Comparison of ENCODE assay signal across 19 cellular contexts in the genomic region with DNA sequence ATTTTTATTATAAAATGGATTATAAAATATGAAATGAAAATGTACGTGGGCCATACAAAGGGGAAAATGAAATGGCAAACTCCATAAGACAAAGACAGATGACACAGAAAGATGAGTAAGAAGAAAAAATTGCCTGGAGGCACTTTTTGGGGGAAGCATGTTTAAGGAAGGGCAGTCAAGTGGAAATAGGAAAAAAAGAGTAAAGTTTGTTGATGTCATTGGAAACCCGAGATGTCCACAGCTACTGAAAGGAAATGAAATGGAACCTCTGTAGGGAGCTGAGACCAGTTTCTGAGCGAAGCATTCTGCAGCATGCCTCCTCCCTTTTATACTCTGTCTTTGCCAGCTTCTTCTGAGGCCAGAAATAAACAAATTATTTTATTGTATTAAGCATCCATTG.
DNase-seq lines count a peak whose midpoint lies in the region; ATAC-seq, FAIRE-seq and TF ChIP-seq lines count a peak whose summit lies in the region.
"Had no signal": no experiment of that assay in that cellular context is flagged by ENCODE, and none has a peak within 500 bp of the region (broad histone marks: within the 10 kb centered on the region; RNA-seq: fewer than 3 reads in every experiment).

No MANE protein-coding gene starts in this region.

- no peak overlapping the region for H2BK20ac ChIP-seq in IMR-90 (ENCODE audit: low read depth, low read length)

- no peak overlapping the region for H3K4me2 ChIP-seq in IMR-90 (ENCODE audit: low read depth, low read length)
- H3K4me2 ChIP-seq in keratinocyte (ENCODE audit: control insufficient read depth, extremely low read depth, insufficient read depth, low read depth, low read length) = peak overlapping the region; percentile 25

- H3K79me1 ChIP-seq in IMR-90 (ENCODE audit: low read depth in 1 of 2, low read length in 2 of 2) = no peaks in the 10 kb centered on the region; a peak in 1 of 4 replicates

- intact Hi-C loops in IMR-90 (cut with micrococcal nuclease) = no loop called here
- intact Hi-C loops in ovary (cut with DNase I) = no loop called here

- TF ChIP-seq CTCF in AG09319 (IDR thresholded peaks at IDR 0.05; ENCODE audit: low read depth, low read length) (no peak), IMR-90 (conservative IDR thresholded peaks at IDR 0.05; ENCODE audit: low read depth, low read length) (no peak), keratinocyte (optimal IDR thresholded peaks at IDR 0.05 in 1 of 3, IDR thresholded peaks at IDR 0.05 in 1 of 3, conservative IDR thresholded peaks at IDR 0.05 in 1 of 3; ENCODE audit: extremely low read depth in 1 of 3, insufficient read depth in 2 of 3, low read length in 3 of 3) (no peak), ovary (IDR thresholded peaks at IDR 0.05) (no peak)

- no peak overlapping the region for H3K56ac ChIP-seq in IMR-90 (ENCODE audit: extremely low read depth, insufficient read depth, low read length)

- H3K9me3 ChIP-seq in IMR-90 (ENCODE audit: control insufficient read depth, insufficient read depth, low read length) (no peaks in the 10 kb centered on the region), adipocyte (ENCODE audit: control insufficient read depth, low read length) (no peaks in the 10 kb centered on the region), keratinocyte (ENCODE audit: control insufficient read depth, low read depth, low read length) (no peaks in the 10 kb centered on the region), ovary (no peaks in the 10 kb centered on the region)
- H3K9me3 ChIP-seq: upper lobe of right lung had no signal

- 100% methylated on average over 1 of the region's 3 CpGs; no CpG with 5 or more reads in 1 of the 2 experiments for WGBS in IMR-90 (ENCODE audit: extremely low coverage in 2 of 2, insufficient read length in 1 of 2), 2 experiments
- WGBS in ovary, 3 donors = 93 to 96% (median 96%) methylated on average over 3 of the region's 3 CpGs

- H2AK5ac ChIP-seq in IMR-90 (ENCODE audit: low read depth, low read length) = no peak overlapping the region

- peak; percentile 55 for FAIRE-seq in keratinocyte (lab: Jason Lieb, UNC)
- FAIRE-seq: GM12892, TTC549 had no signal

- no peak overlapping the region for H3K23ac ChIP-seq in IMR-90 (ENCODE audit: low read depth, low read length)

- H4K20me1 ChIP-seq in IMR-90 (ENCODE audit: insufficient read depth, low read length) (no peaks in the 10 kb centered on the region), keratinocyte (ENCODE audit: control insufficient read depth, extremely low read depth, insufficient read depth, low read length) (no peaks in the 10 kb centered on the region)

- no peak overlapping the region for H2BK15ac ChIP-seq in IMR-90 (ENCODE audit: low read depth, low read length)

- no peak overlapping the region for H3K18ac ChIP-seq in IMR-90 (ENCODE audit: low read depth, low read length)

- H3K9me1 ChIP-seq in IMR-90 (ENCODE audit: insufficient read depth, low read length) = no peaks in the 10 kb centered on the region
- H3K9me1 ChIP-seq in keratinocyte (ENCODE audit: control insufficient read depth, extremely low read depth, insufficient read depth, low read length) = no peaks in the 10 kb centered on the region

- ATAC-seq in IMR-90 (ENCODE audit: low read depth) (peak; percentile 51), HG03280 (IDR thresholded peaks at IDR 0.05; ENCODE audit: unreplicated experiment) (no peak)
- ATAC-seq: activated CD8-positive, alpha-beta T cell treated with anti-CD3 and anti-CD28 coated beads, Interleukin-2, amount 10 ng/mL, durations not matched to agents 7 days and 5 days; upper lobe of right lung had no signal

- H4K91ac ChIP-seq in IMR-90 (ENCODE audit: insufficient read depth, low read depth, low read length) = no peak overlapping the region

- H4K8ac ChIP-seq in IMR-90 (ENCODE audit: low read depth in 2 of 2, low read length in 2 of 2) = no peak overlapping the region

- POLR2A ChIA-PET in IMR-90 (lab: Charles Lee; ENCODE audit: unreplicated experiment) = no interaction called here

- H3K79me2 ChIP-seq in keratinocyte (ENCODE audit: control insufficient read depth, insufficient read depth, low read length) = no peaks in the 10 kb centered on the region

- TF ChIP-seq POLR2A in IMR-90 (IDR thresholded peaks at IDR 0.05; ENCODE audit: low read depth, low read length) (no peak), ovary (IDR thresholded peaks at IDR 0.05) (no peak)

- no peak for TF ChIP-seq RAD21 in IMR-90 (IDR thresholded peaks at IDR 0.05; ENCODE audit: low read length)

- in situ Hi-C loops in IMR-90 (cut with MboI; ENCODE audit: low sequenced_read_pairs) = no loop called here

- no TSS peak for BruUV-seq in IMR-90 (replicated peaks; lab: Mats Ljungman, UMichigan)

- no peak overlapping the region for H2BK5ac ChIP-seq in IMR-90 (ENCODE audit: low read depth, low read length, poor library complexity, severe bottlenecking)

- H3K9ac ChIP-seq in IMR-90 (ENCODE audit: low read depth, low read length) = no peak overlapping the region
- no peak overlapping the region for H3K9ac ChIP-seq in adipocyte (ENCODE audit: low read length)
- H3K9ac ChIP-seq in keratinocyte (ENCODE audit: control insufficient read depth, extremely low read depth, insufficient read depth, low read length) = no peak overlapping the region

- H3K4me3 ChIP-seq in IMR-90 (ENCODE audit: insufficient read depth, low read depth, low read length) (no peak overlapping the region), adipocyte (ENCODE audit: low read length) (no peak overlapping the region), keratinocyte (ENCODE audit: control insufficient read depth in 2 of 3, extremely low read depth in 1 of 3, insufficient read depth in 2 of 3, low read depth in 1 of 3, low read length in 3 of 3) (no peak overlapping the region), ovary (no peak overlapping the region)
- H3K4me3 ChIP-seq: upper lobe of right lung had no signal

- H3K27me3 ChIP-seq in IMR-90 (ENCODE audit: control insufficient read depth, insufficient read depth, low read length) (no peaks in the 10 kb centered on the region), adipocyte (replicated peaks; ENCODE audit: control insufficient read depth, insufficient read depth, low read length) (no peaks in the 10 kb centered on the region), keratinocyte (ENCODE audit: control insufficient read depth, extremely low read depth, insufficient read depth, low read length) (no peaks in the 10 kb centered on the region), ovary (no peaks in the 10 kb centered on the region)
- H3K27me3 ChIP-seq: upper lobe of right lung had no signal

- H2AFZ ChIP-seq in IMR-90 (replicated peaks; ENCODE audit: low read length, poor library complexity) = no peak overlapping the region
- no peak overlapping the region for H2AFZ ChIP-seq in keratinocyte (ENCODE audit: control insufficient read depth, low read length)

- DNase-seq in AG09319 (ENCODE audit: extremely low read depth, low read depth) (peak; percentile 56), IMR-90 (peak; percentile 55), adipocyte (ENCODE audit: low read depth) (peak; percentile 76), keratinocyte (ENCODE audit: low read depth, low spot score) (no peak), ovary (no peak), NCI-H128 (lab: John Stamatoyannopoulos, UW; ENCODE audit: unreplicated experiment) (no peak)
- no peak for DNase-seq in activated effector memory CD4-positive, alpha-beta T cell treated with Interleukin-2 at 50 U/mL for 16 hours
- DNase-seq: activated CD8-positive, alpha-beta T cell treated with anti-CD3 and anti-CD28 coated beads, Interleukin-2, amount 10 ng/mL, durations not matched to agents 7 days and 5 days; activated effector memory CD4-positive, alpha-beta T cell treated with anti-CD3 and anti-CD28 coated beads, Interleukin-2, amount 50 U/mL, for 16 hours; AML-193; DMS79 treated with DMSO at 0.1 percent for 48 hours; NCI-H1092; NCI-H526; SHP77; upper lobe of right lung had no signal

- no peak overlapping the region for H4K5ac ChIP-seq in IMR-90 (ENCODE audit: low read depth, low read length)

- no peak for TF ChIP-seq EP300 in ovary (IDR thresholded peaks at IDR 0.05)

- peaks cover 2% of the 10 kb centered on the region; the same call in 1 of the 2 replicates for H3K4me1 ChIP-seq in IMR-90 (ENCODE audit: control insufficient read depth, insufficient read depth, low read length)
- peaks cover 20% of the 10 kb centered on the region for H3K4me1 ChIP-seq in adipocyte (ENCODE audit: control insufficient read depth, insufficient read depth, low read length)
- peaks cover 12% of the 10 kb centered on the region for H3K4me1 ChIP-seq in keratinocyte (ENCODE audit: control insufficient read depth, extremely low read depth, insufficient read depth, low read length)
- no peaks in the 10 kb centered on the region for H3K4me1 ChIP-seq in ovary (ENCODE audit: insufficient read depth)
- H3K4me1 ChIP-seq: upper lobe of right lung had no signal

- CTCF ChIA-PET in IMR-90 (lab: Yijun Ruan, JAX) = no interaction called here

- no peak overlapping the region for H3K14ac ChIP-seq in IMR-90 (replicated peaks; ENCODE audit: low read depth, low read length)

- H2AK9ac ChIP-seq in IMR-90 (replicated peaks; ENCODE audit: low read depth, low read length, poor library complexity) = no peak overlapping the region

- dilution Hi-C loops in IMR-90 (cut with HindIII; ENCODE audit: low sequenced_read_pairs, unreplicated experiment) = no loop called here
- dilution Hi-C loops in keratinocyte (cut with MboI; ENCODE audit: extremely low pct_ligation_motif_present, low sequenced_read_pairs) = no loop called here

- H2BK120ac ChIP-seq in IMR-90 (ENCODE audit: low read depth, low read length) = no peak overlapping the region

- no peak overlapping the region for H3K4ac ChIP-seq in IMR-90 (ENCODE audit: low read depth, low read length)

- H3K27ac ChIP-seq in IMR-90 (ENCODE audit: insufficient read depth, low read length) (no peak overlapping the region), keratinocyte (ENCODE audit: control insufficient read depth, insufficient read depth, low read length) (no peak overlapping the region), ovary (no peak overlapping the region)
- H3K27ac ChIP-seq: epithelial cell of prostate, upper lobe of right lung had no signal

- no peaks in the 10 kb centered on the region for H3K36me3 ChIP-seq in IMR-90 (ENCODE audit: control insufficient read depth, insufficient read depth, low read length)
- H3K36me3 ChIP-seq in adipocyte (ENCODE audit: control insufficient read depth, insufficient read depth, low read length, severe bottlenecking) = no peaks in the 10 kb centered on the region
- H3K36me3 ChIP-seq in keratinocyte (ENCODE audit: control insufficient read depth in 2 of 2, extremely low read depth in 1 of 2, insufficient read depth in 2 of 2, low read length in 2 of 2) = no peaks in the 10 kb centered on the region
- H3K36me3 ChIP-seq in ovary = no peaks in the 10 kb centered on the region
- H3K36me3 ChIP-seq: upper lobe of right lung had no signal

TF ChIP-seq in IMR-90, 13 proteins besides CTCF, POLR2A, EP300 and RAD21 (continues in another document):
- TF ChIP-seq SMC3 (IDR thresholded peaks at IDR 0.05; ENCODE audit: low read depth, low read length) = no peak

Comparison
In these comparisons a context has a peak if more than half of its experiments do, and no peak if none do; other contexts are left out.
1. DNase-seq: peak in AG09319 (single experiment), IMR-90 (single experiment) and adipocyte (single experiment); none in keratinocyte (single experiment), activated effector memory CD4-positive, alpha-beta T cell treated with Interleukin-2 at 50 U/mL for 16 hours (single experiment), ovary (0 of 5) and NCI-H128 (single experiment).